8 cellular contexts compared by ENCODE assay signal in the genomic region with DNA sequence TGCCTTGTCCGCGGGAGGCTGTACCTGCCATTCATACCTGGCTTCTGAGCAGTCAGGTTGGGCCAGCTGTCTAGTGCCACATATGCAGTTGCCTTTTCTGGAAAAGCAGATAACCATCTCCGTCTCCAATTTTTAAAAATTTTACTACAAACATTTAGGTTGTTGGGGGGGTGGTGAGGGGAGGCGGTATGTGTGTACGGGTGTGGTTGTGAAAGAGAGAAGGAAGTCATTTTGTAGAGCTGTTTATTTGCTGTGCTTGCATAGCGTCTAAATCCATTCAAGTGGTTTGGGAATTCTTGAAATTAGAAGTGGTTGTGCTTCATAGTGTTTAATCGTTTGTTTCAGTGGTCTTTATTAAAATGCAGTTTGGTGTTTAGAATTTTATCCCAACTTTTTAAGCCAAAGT. TPM values are rescaled to one million over a fixed set of nuclear protein-coding genes. Genes with fewer than 3 reads are reported as not detected.
A peak's percentile ranks its signal among the peaks of the same experiment; 100 is the strongest.
DNase-seq lines count a peak whose midpoint lies in the region; FAIRE-seq and TF ChIP-seq lines count a peak whose summit lies in the region.

No MANE protein-coding gene starts in this region.

- 1% methylated on average over 7 of the region's 7 CpGs for WGBS in suprapubic skin

- H3K27ac Mint-ChIP-seq in astrocyte (ENCODE audit: unreplicated experiment) = peak overlapping the region; percentile 86

- H3K27me3 Mint-ChIP-seq in astrocyte (ENCODE audit: low read depth, unreplicated experiment) = no peaks in the 10 kb centered on the region

- H3K4me3 ChIP-seq in astrocyte (ENCODE audit: insufficient read depth, low read depth, low read length) = peak overlapping the region; percentile 82
- peak overlapping the region; percentile 83 for H3K4me3 ChIP-seq in kidney epithelial cell (ENCODE audit: low read depth, low read length)
- peak overlapping the region; percentile 99 for H3K4me3 ChIP-seq in suprapubic skin
- no peak overlapping the region for H3K4me3 ChIP-seq in Karpas-422 (ENCODE audit: low read length)

- TF ChIP-seq POLR2A in suprapubic skin (IDR thresholded peaks at IDR 0.05) = no peak

- H4K20me1 ChIP-seq in astrocyte (ENCODE audit: insufficient read depth, low read length) (peaks cover 31% of the 10 kb centered on the region), Karpas-422 (ENCODE audit: insufficient read depth, low read depth, low read length) (no peaks in the 10 kb centered on the region)

- FAIRE-seq in astrocyte (lab: Jason Lieb, UNC) = peak; percentile 59

- no peaks in the 10 kb centered on the region for H3K9me3 ChIP-seq in astrocyte (ENCODE audit: insufficient read depth, low read depth, low read length)
- no peaks in the 10 kb centered on the region for H3K9me3 ChIP-seq in suprapubic skin
- H3K9me3 ChIP-seq in Karpas-422 (ENCODE audit: low read length) = no peaks in the 10 kb centered on the region

- TF ChIP-seq CTCF in astrocyte (IDR thresholded peaks at IDR 0.05; ENCODE audit: insufficient read depth, low read depth, low read length) = no peak
- no peak for TF ChIP-seq CTCF in kidney epithelial cell (IDR thresholded peaks at IDR 0.05; ENCODE audit: insufficient read depth, low read length, poor library complexity, severe bottlenecking)
- TF ChIP-seq CTCF in suprapubic skin (IDR thresholded peaks at IDR 0.05) = no peak

- H3K4me1 Mint-ChIP-seq in astrocyte (ENCODE audit: low read depth, unreplicated experiment) = peaks cover 3% of the 10 kb centered on the region

- H3K27me3 ChIP-seq in astrocyte (ENCODE audit: insufficient read depth, low read length) = no peaks in the 10 kb centered on the region
- no peaks in the 10 kb centered on the region for H3K27me3 ChIP-seq in kidney epithelial cell (ENCODE audit: control insufficient read depth, insufficient read depth, low read length)
- no peaks in the 10 kb centered on the region for H3K27me3 ChIP-seq in suprapubic skin
- H3K27me3 ChIP-seq in Karpas-422 (ENCODE audit: low read length) = no peaks in the 10 kb centered on the region

- peak overlapping the region; percentile 83 for H3K27ac ChIP-seq in astrocyte (ENCODE audit: low read depth, low read length)
- H3K27ac ChIP-seq in suprapubic skin = peak overlapping the region; percentile 97
- H3K27ac ChIP-seq in Karpas-422 (ENCODE audit: low read length) = no peak overlapping the region

- peak; percentile 24 for DNase-seq in NCI-H2227 (lab: John Stamatoyannopoulos, UW; ENCODE audit: unreplicated experiment)
- DNase-seq in NCI-H2227 treated with DMSO at 0.1 percent for 48 hours (lab: John Stamatoyannopoulos, UW) = no peak
- DNase-seq in HS-5 (ENCODE audit: low read depth) = peak; percentile 35
- DNase-seq in astrocyte (ENCODE audit: low read depth) = no peak
- no peak for DNase-seq in kidney epithelial cell (ENCODE audit: low read depth)
- no peak for DNase-seq in suprapubic skin (ENCODE audit: low spot score in 2 of 2)
- DNase-seq in NCI-H446 treated with DMSO at 0.1 percent for 48 hours (lab: John Stamatoyannopoulos, UW) = no peak
- no peak for DNase-seq in Karpas-422

- no peaks in the 10 kb centered on the region for H3K9me3 Mint-ChIP-seq in astrocyte (ENCODE audit: unreplicated experiment)

- H3K4me1 ChIP-seq in astrocyte (ENCODE audit: insufficient read depth, low read length) (peaks cover 8% of the 10 kb centered on the region), suprapubic skin (peaks cover 24% of the 10 kb centered on the region), Karpas-422 (ENCODE audit: low read length) (no peaks in the 10 kb centered on the region)

- H3K9ac ChIP-seq in astrocyte (ENCODE audit: low read length) (peak overlapping the region; percentile 91), Karpas-422 (ENCODE audit: low read length) (no peak overlapping the region)

- H3K4me3 Mint-ChIP-seq in astrocyte (ENCODE audit: unreplicated experiment) = peak overlapping the region; percentile 99

- H3K36me3 Mint-ChIP-seq in astrocyte (ENCODE audit: low read depth, unreplicated experiment) = no peaks in the 10 kb centered on the region

- H3K4me2 ChIP-seq in astrocyte (ENCODE audit: low read length) = peak overlapping the region; percentile 88
- H3K4me2 ChIP-seq in Karpas-422 (ENCODE audit: low read depth, low read length, poor library complexity, severe bottlenecking) = no peak overlapping the region

- H3K79me2 ChIP-seq in astrocyte (ENCODE audit: insufficient read depth, low read length) (peaks cover 52% of the 10 kb centered on the region), Karpas-422 (ENCODE audit: low read length) (no peaks in the 10 kb centered on the region)

- no peaks in the 10 kb centered on the region for H3K9me2 ChIP-seq in Karpas-422 (replicated peaks; ENCODE audit: insufficient read depth, low read length)

- H3K36me3 ChIP-seq in astrocyte (ENCODE audit: insufficient read depth, low read length) (no peaks in the 10 kb centered on the region), kidney epithelial cell (ENCODE audit: control insufficient read depth, insufficient read depth, low read length) (no peaks in the 10 kb centered on the region), suprapubic skin (no peaks in the 10 kb centered on the region), Karpas-422 (ENCODE audit: insufficient read depth, low read length) (no peaks in the 10 kb centered on the region)

- no peak for TF ChIP-seq EP300 in suprapubic skin (IDR thresholded peaks at IDR 0.05)

- peak overlapping the region; percentile 81 for H2AFZ ChIP-seq in astrocyte (ENCODE audit: low read depth, low read length)
- no peak overlapping the region for H2AFZ ChIP-seq in Karpas-422 (ENCODE audit: low read length)

RNA-seq across cellular contexts. Expression of a gene that starts 1.5 kb away (rescaled TPM):
- total RNA-seq in astrocyte = 6.9 and 7.6 TPM in 2 replicates
- total RNA-seq in kidney epithelial cell = 6.7 and 14.2 TPM in 2 replicates
- 10 to 100 TPM; 10.5 to 17.7 (median 12.8) TPM for total RNA-seq in suprapubic skin
- total RNA-seq in Karpas-422 (2014; rRNA removed; shearing (Covaris generic); ENCODE audit: low replicate concordance) = not detected in 2 replicates

RNA-seq across cellular contexts. Expression of a gene that starts 41.1 kb away (rescaled TPM):
- total RNA-seq in astrocyte = 20.2 and 21.6 TPM in 2 replicates
- 17.8 and 23.1 TPM in 2 replicates for total RNA-seq in kidney epithelial cell
- total RNA-seq in suprapubic skin = 10 to 100 TPM; 10.0 to 25.3 (median 12.8) TPM
- total RNA-seq in Karpas-422 (2014; rRNA removed; shearing (Covaris generic); ENCODE audit: low replicate concordance) = 12.8 and 25.5 TPM in 2 replicates

Comparison
In these comparisons a context has a peak if more than half of its experiments do, and no peak if none do; other contexts are left out.
1. DNase-seq: peak in NCI-H2227 (single experiment) and HS-5 (single experiment); none in NCI-H2227 treated with DMSO at 0.1 percent for 48 hours (single experiment), astrocyte (single experiment), kidney epithelial cell (single experiment), suprapubic skin (0 of 2), NCI-H446 treated with DMSO at 0.1 percent for 48 hours (single experiment) and Karpas-422 (single experiment).